Comparison of ENCODE assay signal across 15 cellular contexts in the genomic region with DNA sequence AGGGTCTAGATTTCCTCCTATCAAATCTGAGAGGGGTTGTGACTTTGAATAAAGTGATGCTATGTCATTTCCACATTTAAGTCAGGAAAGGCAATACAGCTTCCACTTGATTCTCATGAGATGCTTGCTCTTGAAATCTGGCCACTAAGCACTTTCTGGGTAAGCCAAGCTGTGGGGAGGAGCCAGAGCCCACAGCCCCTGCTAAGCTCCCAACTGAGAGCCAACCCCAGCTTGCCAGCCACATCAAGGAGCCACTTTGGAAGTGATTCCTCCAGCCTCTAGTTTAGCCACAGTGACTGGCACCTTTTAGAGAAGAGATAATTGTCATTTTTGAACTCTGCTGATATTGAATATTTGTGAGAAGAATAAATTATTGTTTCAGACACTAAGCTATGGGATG.
DNase-seq lines count a peak whose midpoint lies in the region; ATAC-seq and TF ChIP-seq lines count a peak whose summit lies in the region.
"Had no signal": no experiment of that assay in that cellular context is flagged by ENCODE, and none has a peak within 500 bp of the region (broad histone marks: within the 10 kb centered on the region; RNA-seq: fewer than 3 reads in every experiment).

No MANE protein-coding gene starts in this region.

- H3F3A ChIP-seq in GM23338 (replicated peaks; ENCODE audit: low read depth): no peaks in the 10 kb centered on the region

- H3K27me3 Mint-ChIP-seq in GM23338 (ENCODE audit: insufficient read depth, low read depth, poor library complexity): no peaks in the 10 kb centered on the region
- no peaks in the 10 kb centered on the region for H3K27me3 Mint-ChIP-seq in WTC11 (ENCODE audit: low read depth)
- H3K27me3 Mint-ChIP-seq in activated naive CD8-positive, alpha-beta T cell treated with anti-CD3 and anti-CD28 coated beads, Interleukin-2, amount 50 U/mL, for 24 hours: no peaks in the 10 kb centered on the region
- H3K27me3 Mint-ChIP-seq in HFFc6 (ENCODE audit: insufficient read depth): no peaks in the 10 kb centered on the region
- H3K27me3 Mint-ChIP-seq: CD4-positive, alpha-beta T cell had no signal

- no peaks in the 10 kb centered on the region for H3K27me3 ChIP-seq in GM23338 (ENCODE audit: insufficient read depth)
- H3K27me3 ChIP-seq: BLaER1 treated with 17β-estradiol and CSF1 and Interleukin-3, amounts not matched to agents 10 nM and 100 nM had no signal

- H3K4me1 Mint-ChIP-seq in GM23338: peaks cover 8% of the 10 kb centered on the region; the same call in 2 of the 3 replicates
- H3K4me1 Mint-ChIP-seq in WTC11: peaks cover 13% of the 10 kb centered on the region
- no peaks in the 10 kb centered on the region for H3K4me1 Mint-ChIP-seq in activated naive CD8-positive, alpha-beta T cell treated with anti-CD3 and anti-CD28 coated beads, Interleukin-2, amount 50 U/mL, for 24 hours
- no peaks in the 10 kb centered on the region for H3K4me1 Mint-ChIP-seq in HFFc6 (ENCODE audit: low read depth)

- peaks cover 3% of the 10 kb centered on the region; the same call in 1 of the 2 replicates for H3K4me1 ChIP-seq in GM23338 (ENCODE audit: insufficient read depth)
- H3K4me1 ChIP-seq: BLaER1 treated with 17β-estradiol and CSF1 and Interleukin-3, amounts not matched to agents 10 nM and 100 nM had no signal

- CTCF ChIA-PET in WTC11 (lab: Charles Lee): no interaction called here

- POLR2A ChIA-PET in WTC11 (lab: Charles Lee): no interaction called here

- H3K9me2 ChIP-seq in GM23338 (ENCODE audit: insufficient read depth): no peaks in the 10 kb centered on the region

- H3K4me3 Mint-ChIP-seq in GM23338 (no peak overlapping the region), WTC11 (no peak overlapping the region), HFFc6 (no peak overlapping the region)
- no peak overlapping the region for H3K4me3 Mint-ChIP-seq in activated naive CD8-positive, alpha-beta T cell treated with anti-CD3 and anti-CD28 coated beads, Interleukin-2, amount 50 U/mL, for 24 hours
- H3K4me3 Mint-ChIP-seq: CD4-positive, alpha-beta T cell had no signal

- no peak overlapping the region for H3K4me2 ChIP-seq in GM23338
- H3K4me2 ChIP-seq: BLaER1 treated with 17β-estradiol and CSF1 and Interleukin-3, amounts not matched to agents 10 nM and 100 nM had no signal

- H3K36me3 ChIP-seq in GM23338 (ENCODE audit: insufficient read depth): no peaks in the 10 kb centered on the region
- H3K36me3 ChIP-seq: BLaER1 treated with 17β-estradiol and CSF1 and Interleukin-3, amounts not matched to agents 10 nM and 100 nM had no signal

- ATAC-seq in GM23338 (no peak), WTC11 (0 out of 2 replicates have a peak, but pooled peaks have one; percentile 22)
- no peak for ATAC-seq in activated naive CD8-positive, alpha-beta T cell treated with anti-CD3 and anti-CD28 coated beads, Interleukin-2, amount 50 U/mL, for 24 hours

- H4K20me1 ChIP-seq in GM23338 (replicated peaks; ENCODE audit: insufficient read depth): no peaks in the 10 kb centered on the region
- H4K20me1 ChIP-seq: BLaER1 treated with 17β-estradiol and CSF1 and Interleukin-3, amounts not matched to agents 10 nM and 100 nM had no signal

- no peak overlapping the region for H3K27ac ChIP-seq in GM23338 (ENCODE audit: low read depth)
- H3K27ac ChIP-seq: BLaER1 treated with 17β-estradiol and CSF1 and Interleukin-3, amounts not matched to agents 10 nM and 100 nM had no signal

- no peaks in the 10 kb centered on the region for H3K36me3 Mint-ChIP-seq in GM23338 (ENCODE audit: low read depth)
- no peaks in the 10 kb centered on the region for H3K36me3 Mint-ChIP-seq in WTC11
- H3K36me3 Mint-ChIP-seq in activated naive CD8-positive, alpha-beta T cell treated with anti-CD3 and anti-CD28 coated beads, Interleukin-2, amount 50 U/mL, for 24 hours (ENCODE audit: low read depth): no peaks in the 10 kb centered on the region
- H3K36me3 Mint-ChIP-seq in HFFc6 (ENCODE audit: low read depth): no peaks in the 10 kb centered on the region

- no peak overlapping the region; the same call in 1 of the 2 replicates for H2AFZ ChIP-seq in GM23338

- H3K4me3 ChIP-seq in GM23338: no peak overlapping the region
- H3K4me3 ChIP-seq: BLaER1 treated with 17β-estradiol and CSF1 and Interleukin-3, amounts not matched to agents 10 nM and 100 nM had no signal

- DNase-seq in D341Med (ENCODE audit: low spot score): peak; percentile 61
- no peak for DNase-seq in GM23338 (ENCODE audit: low spot score)
- no peak for DNase-seq in WTC11 (ENCODE audit: low spot score)
- DNase-seq in islet precursor cell: peak; percentile 57
- no peak for DNase-seq in activated naive CD8-positive, alpha-beta T cell treated with anti-CD3 and anti-CD28 coated beads, Interleukin-2, amount 50 U/mL, for 24 hours
- DNase-seq in SW480 (ENCODE audit: low spot score): no peak
- DNase-seq in HFFc6: no peak
- DNase-seq: ACHN; Calu3; CD4-positive, alpha-beta T cell; DMS153; DND-41; GF-D8; HCEC 1CT had no signal

- TF ChIP-seq CTCF in GM23338 (conservative IDR thresholded peaks at IDR 0.05; ENCODE audit: low read depth in 2 of 2) (no peak), WTC11 (IDR thresholded peaks at IDR 0.05) (no peak), HFFc6 (IDR thresholded peaks at IDR 0.05) (no peak)

- H3K27ac Mint-ChIP-seq in GM23338 (peak overlapping the region; percentile 56; the same call in 1 of the 2 replicates), WTC11 (no peak overlapping the region), HFFc6 (no peak overlapping the region)
- H3K27ac Mint-ChIP-seq in activated naive CD8-positive, alpha-beta T cell treated with anti-CD3 and anti-CD28 coated beads, Interleukin-2, amount 50 U/mL, for 24 hours: no peak overlapping the region
- H3K27ac Mint-ChIP-seq: CD4-positive, alpha-beta T cell had no signal

- H3K9me3 Mint-ChIP-seq in GM23338 (no peaks in the 10 kb centered on the region), WTC11 (peaks cover 6% of the 10 kb centered on the region), HFFc6 (peaks cover 9% of the 10 kb centered on the region)
- peaks cover 4% of the 10 kb centered on the region for H3K9me3 Mint-ChIP-seq in activated naive CD8-positive, alpha-beta T cell treated with anti-CD3 and anti-CD28 coated beads, Interleukin-2, amount 50 U/mL, for 24 hours

- H3K79me2 ChIP-seq in GM23338 (replicated peaks; ENCODE audit: insufficient read depth): no peaks in the 10 kb centered on the region

TF ChIP-seq in GM23338, 12 proteins besides CTCF, POLR2A, EP300 and RAD21 (continues in another document):
- TF ChIP-seq EZH2 (IDR thresholded peaks at IDR 0.05; ENCODE audit: low read depth, unreplicated experiment) (no peak), POLR2AphosphoS5 (IDR thresholded peaks at IDR 0.05; ENCODE audit: low read depth) (no peak), CREB1 (CRISPR knock-in tag; IDR thresholded peaks at IDR 0.05; ENCODE audit: low read depth) (no peak)
- TF ChIP-seq, protein P1, sequence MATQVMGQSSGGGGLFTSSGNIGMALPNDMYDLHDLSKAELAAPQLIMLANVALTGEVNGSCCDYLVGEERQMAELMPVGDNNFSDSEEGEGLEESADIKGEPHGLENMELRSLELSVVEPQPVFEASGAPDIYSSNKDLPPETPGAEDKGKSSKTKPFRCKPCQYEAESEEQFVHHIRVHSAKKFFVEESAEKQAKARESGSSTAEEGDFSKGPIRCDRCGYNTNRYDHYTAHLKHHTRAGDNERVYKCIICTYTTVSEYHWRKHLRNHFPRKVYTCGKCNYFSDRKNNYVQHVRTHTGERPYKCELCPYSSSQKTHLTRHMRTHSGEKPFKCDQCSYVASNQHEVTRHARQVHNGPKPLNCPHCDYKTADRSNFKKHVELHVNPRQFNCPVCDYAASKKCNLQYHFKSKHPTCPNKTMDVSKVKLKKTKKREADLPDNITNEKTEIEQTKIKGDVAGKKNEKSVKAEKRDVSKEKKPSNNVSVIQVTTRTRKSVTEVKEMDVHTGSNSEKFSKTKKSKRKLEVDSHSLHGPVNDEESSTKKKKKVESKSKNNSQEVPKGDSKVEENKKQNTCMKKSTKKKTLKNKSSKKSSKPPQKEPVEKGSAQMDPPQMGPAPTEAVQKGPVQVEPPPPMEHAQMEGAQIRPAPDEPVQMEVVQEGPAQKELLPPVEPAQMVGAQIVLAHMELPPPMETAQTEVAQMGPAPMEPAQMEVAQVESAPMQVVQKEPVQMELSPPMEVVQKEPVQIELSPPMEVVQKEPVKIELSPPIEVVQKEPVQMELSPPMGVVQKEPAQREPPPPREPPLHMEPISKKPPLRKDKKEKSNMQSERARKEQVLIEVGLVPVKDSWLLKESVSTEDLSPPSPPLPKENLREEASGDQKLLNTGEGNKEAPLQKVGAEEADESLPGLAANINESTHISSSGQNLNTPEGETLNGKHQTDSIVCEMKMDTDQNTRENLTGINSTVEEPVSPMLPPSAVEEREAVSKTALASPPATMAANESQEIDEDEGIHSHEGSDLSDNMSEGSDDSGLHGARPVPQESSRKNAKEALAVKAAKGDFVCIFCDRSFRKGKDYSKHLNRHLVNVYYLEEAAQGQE (IDR thresholded peaks at IDR 0.05; ENCODE audit: unreplicated experiment): no peak

TF ChIP-seq in WTC11, 78 proteins besides CTCF, POLR2A, EP300 and RAD21 (continues in another document):
- TF ChIP-seq, protein P2, sequence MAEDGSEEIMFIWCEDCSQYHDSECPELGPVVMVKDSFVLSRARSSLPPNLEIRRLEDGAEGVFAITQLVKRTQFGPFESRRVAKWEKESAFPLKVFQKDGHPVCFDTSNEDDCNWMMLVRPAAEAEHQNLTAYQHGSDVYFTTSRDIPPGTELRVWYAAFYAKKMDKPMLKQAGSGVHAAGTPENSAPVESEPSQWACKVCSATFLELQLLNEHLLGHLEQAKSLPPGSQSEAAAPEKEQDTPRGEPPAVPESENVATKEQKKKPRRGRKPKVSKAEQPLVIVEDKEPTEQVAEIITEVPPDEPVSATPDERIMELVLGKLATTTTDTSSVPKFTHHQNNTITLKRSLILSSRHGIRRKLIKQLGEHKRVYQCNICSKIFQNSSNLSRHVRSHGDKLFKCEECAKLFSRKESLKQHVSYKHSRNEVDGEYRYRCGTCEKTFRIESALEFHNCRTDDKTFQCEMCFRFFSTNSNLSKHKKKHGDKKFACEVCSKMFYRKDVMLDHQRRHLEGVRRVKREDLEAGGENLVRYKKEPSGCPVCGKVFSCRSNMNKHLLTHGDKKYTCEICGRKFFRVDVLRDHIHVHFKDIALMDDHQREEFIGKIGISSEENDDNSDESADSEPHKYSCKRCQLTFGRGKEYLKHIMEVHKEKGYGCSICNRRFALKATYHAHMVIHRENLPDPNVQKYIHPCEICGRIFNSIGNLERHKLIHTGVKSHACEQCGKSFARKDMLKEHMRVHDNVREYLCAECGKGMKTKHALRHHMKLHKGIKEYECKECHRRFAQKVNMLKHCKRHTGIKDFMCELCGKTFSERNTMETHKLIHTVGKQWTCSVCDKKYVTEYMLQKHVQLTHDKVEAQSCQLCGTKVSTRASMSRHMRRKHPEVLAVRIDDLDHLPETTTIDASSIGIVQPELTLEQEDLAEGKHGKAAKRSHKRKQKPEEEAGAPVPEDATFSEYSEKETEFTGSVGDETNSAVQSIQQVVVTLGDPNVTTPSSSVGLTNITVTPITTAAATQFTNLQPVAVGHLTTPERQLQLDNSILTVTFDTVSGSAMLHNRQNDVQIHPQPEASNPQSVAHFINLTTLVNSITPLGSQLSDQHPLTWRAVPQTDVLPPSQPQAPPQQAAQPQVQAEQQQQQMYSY (CRISPR knock-in tag; IDR thresholded peaks at IDR 0.05): no peak
- TF ChIP-seq NFATC4 (CRISPR knock-in tag; IDR thresholded peaks at IDR 0.05) (no peak), ZNF138 (CRISPR knock-in tag; conservative IDR thresholded peaks at IDR 0.05) (no peak), EMX1 (CRISPR knock-in tag; IDR thresholded peaks at IDR 0.05) (no peak)

Comparison
In these comparisons a context has a peak if more than half of its experiments do, and no peak if none do; other contexts are left out.
1. DNase-seq: peak in D341Med (single experiment) and islet precursor cell (single experiment); none in GM23338 (single experiment), WTC11 (single experiment), activated naive CD8-positive, alpha-beta T cell treated with anti-CD3 and anti-CD28 coated beads, Interleukin-2, amount 50 U/mL, for 24 hours (single experiment), SW480 (single experiment) and HFFc6 (single experiment).